1 cellular context compared by ENCODE assay signal in genomic region chr15:88939486-88939806, GRCh38.
TF ChIP-seq lines count a peak whose summit lies in the region.

No MANE protein-coding gene starts in this region.

TF ChIP-seq in GM23338, 12 proteins besides CTCF, POLR2A, EP300 and RAD21 (continued from another document):
- TF ChIP-seq ZNF462 (CRISPR knock-in tag; IDR thresholded peaks at IDR 0.05) (no peak), STAT1 (IDR thresholded peaks at IDR 0.05; ENCODE audit: unreplicated experiment) (no peak), POLR2AphosphoS5 (IDR thresholded peaks at IDR 0.05; ENCODE audit: low read depth) (no peak), ZNF331 (CRISPR knock-in tag; IDR thresholded peaks at IDR 0.05; ENCODE audit: low read depth) (no peak), ETS1 (IDR thresholded peaks at IDR 0.05) (no peak), JUNB (IDR thresholded peaks at IDR 0.05; ENCODE audit: unreplicated experiment) (no peak), REST (IDR thresholded peaks at IDR 0.05; ENCODE audit: unreplicated experiment) (no peak), ZNF114 (CRISPR knock-in tag; IDR thresholded peaks at IDR 0.05) (no peak)
